11 cellular contexts compared by ENCODE assay signal in genomic region chr4:107740381-107740780, GRCh38. TPM values are rescaled to one million over a fixed set of nuclear protein-coding genes. Genes with fewer than 3 reads are reported as not detected.
DNase-seq lines count a peak whose midpoint lies in the region; ATAC-seq and TF ChIP-seq lines count a peak whose summit lies in the region.
"Had no signal": no experiment of that assay in that cellular context is flagged by ENCODE, and none has a peak within 500 bp of the region (broad histone marks: within the 10 kb centered on the region; RNA-seq: fewer than 3 reads in every experiment).

No MANE protein-coding gene starts in this region.

- no peak overlapping the region for H3K9ac ChIP-seq in Loucy (ENCODE audit: low read depth, low read length, poor library complexity, severe bottlenecking)

- CTCF ChIA-PET in activated CD4-positive, alpha-beta memory T cell treated with anti-CD3 and anti-CD28 coated beads, Interleukin-2, amount 10 ng/mL, durations not matched to agents 7 days and 5 days (lab: Charles Lee), result interaction anchor here (1.0 kb wide), 1 partner anchor 180 kb away, joined by 3 read pairs; no protein-coding TSS in a partner anchor

- H3K4me2 ChIP-seq in DOHH2 (ENCODE audit: low read length) (no peak overlapping the region), Loucy (ENCODE audit: low read depth, low read length, poor library complexity, severe bottlenecking) (no peak overlapping the region)

- POLR2A ChIA-PET in activated CD4-positive, alpha-beta memory T cell treated with anti-CD3 and anti-CD28 coated beads, Interleukin-2, amount 10 ng/mL, durations not matched to agents 7 days and 5 days (lab: Charles Lee), result no interaction called here

- ATAC-seq in omental fat pad (ENCODE audit: low FRiP score) (no peak), HG03025 (IDR thresholded peaks at IDR 0.05; ENCODE audit: low FRiP score, unreplicated experiment) (no peak)
- ATAC-seq: activated CD8-positive, alpha-beta T cell treated with anti-CD3 and anti-CD28 coated beads for 36 hours had no signal

- no peaks in the 10 kb centered on the region for H3K36me3 Mint-ChIP-seq in osteocyte (ENCODE audit: unreplicated experiment)
- no peaks in the 10 kb centered on the region for H3K36me3 Mint-ChIP-seq in activated CD4-positive, alpha-beta memory T cell treated with anti-CD3 and anti-CD28 coated beads, Interleukin-2, amount 10 ng/mL, durations not matched to agents 7 days and 5 days (ENCODE audit: low read depth)

- peak overlapping the region; percentile 35 for H3K4me3 Mint-ChIP-seq in osteocyte (ENCODE audit: unreplicated experiment)
- H3K4me3 Mint-ChIP-seq in activated CD4-positive, alpha-beta memory T cell treated with anti-CD3 and anti-CD28 coated beads, Interleukin-2, amount 10 ng/mL, durations not matched to agents 7 days and 5 days, result no peak overlapping the region
- H3K4me3 Mint-ChIP-seq: activated CD8-positive, alpha-beta T cell treated with anti-CD3 and anti-CD28 coated beads for 36 hours had no signal

- no peaks in the 10 kb centered on the region for H4K20me1 ChIP-seq in DOHH2 (ENCODE audit: control insufficient read depth, insufficient read depth, low read depth, low read length)
- no peaks in the 10 kb centered on the region for H4K20me1 ChIP-seq in Loucy (ENCODE audit: insufficient read depth, low read length, poor library complexity, severe bottlenecking)

- H3F3A ChIP-seq in DOHH2 (ENCODE audit: control insufficient read depth, insufficient read depth) (no peaks in the 10 kb centered on the region), Loucy (ENCODE audit: low read depth) (no peaks in the 10 kb centered on the region)

- H3K27me3 ChIP-seq in DOHH2 (ENCODE audit: control insufficient read depth, low read length) (no peaks in the 10 kb centered on the region), Loucy (ENCODE audit: insufficient read depth, low read length, poor library complexity, severe bottlenecking) (no peaks in the 10 kb centered on the region)

- H3K27ac Mint-ChIP-seq in osteocyte (ENCODE audit: unreplicated experiment), result peak overlapping the region; percentile 89
- H3K27ac Mint-ChIP-seq in activated CD4-positive, alpha-beta memory T cell treated with anti-CD3 and anti-CD28 coated beads, Interleukin-2, amount 10 ng/mL, durations not matched to agents 7 days and 5 days, result no peak overlapping the region
- H3K27ac Mint-ChIP-seq: activated CD8-positive, alpha-beta T cell treated with anti-CD3 and anti-CD28 coated beads for 36 hours had no signal

- H3K9me3 Mint-ChIP-seq in osteocyte (ENCODE audit: unreplicated experiment), result peaks cover 8% of the 10 kb centered on the region
- H3K9me3 Mint-ChIP-seq in activated CD4-positive, alpha-beta memory T cell treated with anti-CD3 and anti-CD28 coated beads, Interleukin-2, amount 10 ng/mL, durations not matched to agents 7 days and 5 days, result peaks cover 2% of the 10 kb centered on the region
- H3K9me3 Mint-ChIP-seq: activated CD8-positive, alpha-beta T cell treated with anti-CD3 and anti-CD28 coated beads for 36 hours had no signal

- DNase-seq in dermis blood vessel endothelial cell (peak; percentile 36), osteocyte (ENCODE audit: extremely low spot score, unreplicated experiment) (no peak), DMS114 treated with DMSO at 0.1 percent for 48 hours (lab: John Stamatoyannopoulos, UW; ENCODE audit: unreplicated experiment) (no peak), omental fat pad (ENCODE audit: low spot score) (no peak)
- no peak for DNase-seq in activated CD4-positive, alpha-beta memory T cell treated with anti-CD3 and anti-CD28 coated beads, Interleukin-2, amount 10 ng/mL, durations not matched to agents 7 days and 5 days
- DNase-seq: activated CD8-positive, alpha-beta T cell treated with anti-CD3 and anti-CD28 coated beads for 36 hours; GDM1; GOT3 had no signal

- 0 out of 2 replicates have a peak overlapping the region, but pooled peaks have one; percentile 16 for H2AFZ ChIP-seq in Loucy (ENCODE audit: low read length)

- H3K4me1 ChIP-seq in DOHH2 (ENCODE audit: control insufficient read depth, low read length), result no peaks in the 10 kb centered on the region
- no peaks in the 10 kb centered on the region for H3K4me1 ChIP-seq in Loucy (ENCODE audit: insufficient read depth, low read length, poor library complexity, severe bottlenecking)

- H3K79me2 ChIP-seq in DOHH2 (ENCODE audit: control insufficient read depth, low read length), result no peaks in the 10 kb centered on the region
- H3K79me2 ChIP-seq in Loucy (ENCODE audit: insufficient read depth, low read length), result no peaks in the 10 kb centered on the region

- no peaks in the 10 kb centered on the region for H3K9me3 ChIP-seq in DOHH2 (ENCODE audit: control insufficient read depth, insufficient read depth, low read length)
- no peaks in the 10 kb centered on the region for H3K9me3 ChIP-seq in Loucy (ENCODE audit: insufficient read depth, low read depth, low read length)

- H3K36me3 ChIP-seq in DOHH2 (ENCODE audit: control insufficient read depth, low read length) (no peaks in the 10 kb centered on the region), Loucy (ENCODE audit: insufficient read depth, low read length) (no peaks in the 10 kb centered on the region)

- TF ChIP-seq CTCF in DOHH2 (IDR thresholded peaks at IDR 0.05; ENCODE audit: low read depth, low read length, poor library complexity, severe bottlenecking) (peak; percentile 47), Loucy (conservative IDR thresholded peaks at IDR 0.05; ENCODE audit: low read length) (peak; percentile 56), osteocyte (IDR thresholded peaks at IDR 0.05) (peak; percentile 55), omental fat pad (IDR thresholded peaks at IDR 0.05) (no peak)

- H3K9me2 ChIP-seq in DOHH2 (replicated peaks; ENCODE audit: control insufficient read depth, low read length) (no peaks in the 10 kb centered on the region), Loucy (replicated peaks; ENCODE audit: low read depth, low read length) (no peaks in the 10 kb centered on the region)

- H3K27ac ChIP-seq in DOHH2 (ENCODE audit: low read depth, low read length), result no peak overlapping the region

- no peak overlapping the region for H3K4me3 ChIP-seq in DOHH2 (ENCODE audit: low read length)
- H3K4me3 ChIP-seq in Loucy (ENCODE audit: low read length, poor library complexity, severe bottlenecking), result no peak overlapping the region

- no peaks in the 10 kb centered on the region for H3K27me3 Mint-ChIP-seq in osteocyte (ENCODE audit: unreplicated experiment)
- H3K27me3 Mint-ChIP-seq in activated CD4-positive, alpha-beta memory T cell treated with anti-CD3 and anti-CD28 coated beads, Interleukin-2, amount 10 ng/mL, durations not matched to agents 7 days and 5 days, result peaks cover 1% of the 10 kb centered on the region
- H3K27me3 Mint-ChIP-seq: activated CD8-positive, alpha-beta T cell treated with anti-CD3 and anti-CD28 coated beads for 36 hours had no signal

- peaks cover 21% of the 10 kb centered on the region for H3K4me1 Mint-ChIP-seq in osteocyte (ENCODE audit: unreplicated experiment)
- no peaks in the 10 kb centered on the region for H3K4me1 Mint-ChIP-seq in activated CD4-positive, alpha-beta memory T cell treated with anti-CD3 and anti-CD28 coated beads, Interleukin-2, amount 10 ng/mL, durations not matched to agents 7 days and 5 days

RNA-seq across cellular contexts. Expression of gene PAPSS1, which starts 20.3 kb away (rescaled TPM):
- total RNA-seq in dermis blood vessel endothelial cell (51.9 and 58.6 TPM in 2 replicates), osteocyte (79.5 and 82.6 TPM in 2 replicates), omental fat pad (10 to 100 TPM; 29.4 to 41.5 (median 37.6) TPM)
- 10 to 100 TPM; 28.1 to 28.6 TPM for total RNA-seq in activated CD4-positive, alpha-beta memory T cell treated with anti-CD3 and anti-CD28 coated beads, Interleukin-2, amount 10 ng/mL, durations not matched to agents 7 days and 5 days

Comparison
In these comparisons a context has a peak if more than half of its experiments do, and no peak if none do; other contexts are left out.
1. CTCF ChIP-seq: peak in DOHH2 (single experiment), Loucy (single experiment) and osteocyte (single experiment); none in omental fat pad (0 of 3).